23 cellular contexts compared by ENCODE assay signal in the genomic region with DNA sequence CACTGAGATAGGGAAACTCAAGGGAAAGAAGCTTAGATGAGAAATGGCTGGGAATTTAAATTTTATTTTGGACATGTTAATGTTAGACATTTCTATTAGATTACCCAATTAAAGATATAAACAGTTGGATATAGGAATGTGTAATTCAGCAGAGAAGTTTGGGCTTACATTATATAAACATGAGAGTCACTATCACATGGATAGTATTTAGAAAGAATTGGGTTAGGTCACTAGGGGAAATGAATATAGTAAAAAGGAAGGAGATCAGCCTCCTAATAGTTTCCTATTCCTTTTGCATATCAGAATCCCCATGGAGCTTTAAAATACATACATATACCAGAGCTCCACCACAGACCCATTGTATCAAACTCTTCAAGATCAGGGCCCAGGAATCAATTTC. TPM values are rescaled to one million over a fixed set of nuclear protein-coding genes. Genes with fewer than 3 reads are reported as not detected.
"Had no signal": no experiment of that assay in that cellular context is flagged by ENCODE, and none has a peak within 500 bp of the region (broad histone marks: within the 10 kb centered on the region; RNA-seq: fewer than 3 reads in every experiment).

No MANE protein-coding gene starts in this region.

- H3K4me2 ChIP-seq: neural progenitor cell had no signal

- H3K36me3 ChIP-seq: esophagus squamous epithelium, heart left ventricle, left ventricle myocardium inferior, neural progenitor cell, ovary, suprapubic skin, thyroid gland, vagina had no signal

- H3K27me3 ChIP-seq: esophagus squamous epithelium, neural progenitor cell, ovary, suprapubic skin, thyroid gland, vagina had no signal

- H3K9me3 ChIP-seq: esophagus squamous epithelium, heart left ventricle, left ventricle myocardium inferior, ovary, suprapubic skin, thyroid gland, vagina had no signal

- H3K4me1 ChIP-seq: esophagus squamous epithelium, left ventricle myocardium inferior, neural progenitor cell, suprapubic skin, thyroid gland, vagina had no signal

- H3K9ac ChIP-seq: neural progenitor cell had no signal

- H3K27ac ChIP-seq: esophagus squamous epithelium, left ventricle myocardium inferior, neural progenitor cell, ovary, suprapubic skin, thyroid gland, vagina had no signal

- H2AFZ ChIP-seq: neural progenitor cell had no signal

- DNase-seq: effector memory CD8-positive, alpha-beta T cell; esophagus squamous epithelium; heart left ventricle; left ventricle myocardium inferior; nucleus accumbens; ovary; right cardiac atrium; small intestine; stimulated activated CD4-positive, alpha-beta T cell treated with anti-CD3 and anti-CD28 coated beads, Interleukin-12 subunit alpha, Interleukin-12 subunit beta, amount 100 ng/mL, for 4 hours; stimulated activated CD4-positive, alpha-beta T cell treated with anti-CD3 and anti-CD28 coated beads, Interleukin-2, amount 100 ng/mL, for 48 hours; stimulated activated naive CD8-positive, alpha-beta T cell treated with anti-CD3 and anti-CD28 coated beads, Interleukin-15, Interleukin-2, amounts not matched to agents 100 U/mL and 50 U/mL, for 24 hours; thyroid gland had no signal

- H3K4me3 ChIP-seq: esophagus squamous epithelium, heart left ventricle, left ventricle myocardium inferior, lung, neural progenitor cell, ovary, suprapubic skin, thyroid gland, vagina had no signal

- FAIRE-seq: frontal cortex, keratinocyte, small intestine had no signal

- ATAC-seq: effector memory CD8-positive, alpha-beta T cell; heart left ventricle had no signal

RNA-seq across cellular contexts. Expression of gene CXCL5, which starts 19.6 kb away (rescaled TPM):
- total RNA-seq: frontal cortex; left ventricle myocardium inferior; myocyte; natural killer cell treated with Interleukin-12 subunit alpha and Interleukin-12 subunit beta and Interleukin-15 and Interleukin-18, amount 100 ng/mL, for 72 hours; right cardiac atrium; suprapubic skin; thyroid gland; vagina had no signal

RNA-seq across cellular contexts. Expression of gene CXCL3, which starts 20.4 kb away (rescaled TPM):
- total RNA-seq: natural killer cell treated with Interleukin-12 subunit alpha and Interleukin-12 subunit beta and Interleukin-15 and Interleukin-18, amount 100 ng/mL, for 72 hours; vagina had no signal

RNA-seq across cellular contexts. Expression of gene PPBP, which starts 30.1 kb away (rescaled TPM):
- total RNA-seq: epithelial cell of proximal tubule; myocyte; natural killer cell treated with Interleukin-12 subunit alpha and Interleukin-12 subunit beta and Interleukin-15 and Interleukin-18, amount 100 ng/mL, for 72 hours; progenitor cell of endocrine pancreas; suprapubic skin; vagina had no signal
- polyA plus RNA-seq: right cardiac atrium, small intestine had no signal

RNA-seq across cellular contexts. Expression of gene PF4, which starts 36.3 kb away (rescaled TPM):
- total RNA-seq: esophagus squamous epithelium; frontal cortex; mucosa of gallbladder; myocyte; natural killer cell treated with Interleukin-12 subunit alpha and Interleukin-12 subunit beta and Interleukin-15 and Interleukin-18, amount 100 ng/mL, for 72 hours; right cardiac atrium; suprapubic skin; thyroid gland had no signal
- polyA plus RNA-seq: ovary had no signal
